In genomic region chr9:70258692-70259511, GRCh38 we compare ENCODE assay signal across 8 cellular contexts. TPM values are rescaled to one million over a fixed set of nuclear protein-coding genes. Genes with fewer than 3 reads are reported as not detected.
DNase-seq lines count a peak whose midpoint lies in the region; ATAC-seq and TF ChIP-seq lines count a peak whose summit lies in the region.

Gene SMC5 (plus strand): TSS chr9:70258978. CDS start chr9:70259079, 101 bp downstream.

- no peaks in the 10 kb centered on the region for H3K9me3 Mint-ChIP-seq in activated CD4-positive, alpha-beta T cell treated with anti-CD3 and anti-CD28 coated beads, Interleukin-2, amount 10 ng/mL, durations not matched to agents 7 days and 5 days

- H3K36me3 Mint-ChIP-seq in activated CD4-positive, alpha-beta T cell treated with anti-CD3 and anti-CD28 coated beads, Interleukin-2, amount 10 ng/mL, durations not matched to agents 7 days and 5 days (ENCODE audit: low read depth), result peaks cover 36% of the 10 kb centered on the region

- peak within 1 kb of the TSS; percentile 82 for H3K4me3 ChIP-seq in coronary artery

- DNase-seq in C1 segment of cervical spinal cord (lab: John Stamatoyannopoulos, UW) (peak; percentile 61 to 94 (median 86)), NCI-H69 (lab: John Stamatoyannopoulos, UW) (peak; percentile 96), coronary artery (ENCODE audit: low spot score) (peak; percentile 93), left colon (peak; percentile 87 to 90)
- peak; percentile 88 for DNase-seq in activated CD4-positive, alpha-beta T cell treated with anti-CD3 and anti-CD28 coated beads, Interleukin-2, amount 10 ng/mL, durations not matched to agents 7 days and 5 days
- DNase-seq in stimulated activated CD4-positive, alpha-beta T cell treated with anti-CD3 and anti-CD28 coated beads, Interleukin-1b, Interleukin-23, amount 100 ng/mL, for 4 hours (ENCODE audit: low read depth in 2 of 2), result peak; percentile 81 to 84

- ATAC-seq in GM19372 (IDR thresholded peaks at IDR 0.05; ENCODE audit: low read depth, unreplicated experiment) (peak; percentile 69), HG03521 (IDR thresholded peaks at IDR 0.05; ENCODE audit: unreplicated experiment) (peak; percentile 80), left colon (peak; percentile 89)

- CTCF ChIA-PET in activated CD4-positive, alpha-beta T cell treated with anti-CD3 and anti-CD28 coated beads, Interleukin-2, amount 10 ng/mL, durations not matched to agents 7 days and 5 days (lab: Charles Lee), result no interaction called here

- POLR2A ChIA-PET in activated CD4-positive, alpha-beta T cell treated with anti-CD3 and anti-CD28 coated beads, Interleukin-2, amount 10 ng/mL, durations not matched to agents 7 days and 5 days (lab: Charles Lee), result no interaction called here

- peaks cover 49% of the 10 kb centered on the region for H3K4me1 Mint-ChIP-seq in activated CD4-positive, alpha-beta T cell treated with anti-CD3 and anti-CD28 coated beads, Interleukin-2, amount 10 ng/mL, durations not matched to agents 7 days and 5 days

- H3K27me3 Mint-ChIP-seq in activated CD4-positive, alpha-beta T cell treated with anti-CD3 and anti-CD28 coated beads, Interleukin-2, amount 10 ng/mL, durations not matched to agents 7 days and 5 days, result no peaks in the 10 kb centered on the region

- intact Hi-C loops in left colon (cut with DNase I, micrococcal nuclease), result no loop called here

- H3K4me3 Mint-ChIP-seq in activated CD4-positive, alpha-beta T cell treated with anti-CD3 and anti-CD28 coated beads, Interleukin-2, amount 10 ng/mL, durations not matched to agents 7 days and 5 days, result peak within 1 kb of the TSS; percentile 96

- peak within 1 kb of the TSS; percentile 94 for H3K27ac Mint-ChIP-seq in activated CD4-positive, alpha-beta T cell treated with anti-CD3 and anti-CD28 coated beads, Interleukin-2, amount 10 ng/mL, durations not matched to agents 7 days and 5 days

- TF ChIP-seq CTCF in coronary artery (IDR thresholded peaks at IDR 0.05), result no peak

- H3K27ac ChIP-seq in coronary artery, result peak within 1 kb of the TSS; percentile 93 to 95

RNA-seq across cellular contexts. Expression of gene SMC5, which starts in this region (rescaled TPM):
- 10 to 100 TPM; 36.3 to 44.2 TPM for total RNA-seq in activated CD4-positive, alpha-beta T cell treated with anti-CD3 and anti-CD28 coated beads, Interleukin-2, amount 10 ng/mL, durations not matched to agents 7 days and 5 days
- total RNA-seq in left colon, result 10 to 100 TPM; 29.0 to 36.7 TPM

Comparison
In these comparisons a context has a peak if more than half of its experiments do, and no peak if none do; other contexts are left out.
1. Peak in every context shown above with its lines: DNase-seq, ATAC-seq, H3K4me3 ChIP-seq and H3K27ac ChIP-seq.